18 cellular contexts compared by ENCODE assay signal in genomic region chr13:111469916-111470506, GRCh38.
A peak's percentile ranks its signal among the peaks of the same experiment; 100 is the strongest.
DNase-seq lines count a peak whose midpoint lies in the region; ATAC-seq, FAIRE-seq and TF ChIP-seq lines count a peak whose summit lies in the region.
"Had no signal": no experiment of that assay in that cellular context is flagged by ENCODE, and none has a peak within 500 bp of the region (broad histone marks: within the 10 kb centered on the region; RNA-seq: fewer than 3 reads in every experiment).

No MANE protein-coding gene starts in this region.

- H3K18ac ChIP-seq in neuronal stem cell (ENCODE audit: low read length): peak overlapping the region; percentile 65

- H3K27me3 ChIP-seq in neuronal stem cell (ENCODE audit: control insufficient read depth in 3 of 3, insufficient read depth in 3 of 3, low read depth in 1 of 3, low read length in 3 of 3): peaks cover 0 to 18% (median 0%) of the 10 kb centered on the region in 3 experiments
- no peaks in the 10 kb centered on the region for H3K27me3 ChIP-seq in testis
- peaks cover 10% of the 10 kb centered on the region for H3K27me3 ChIP-seq in transverse colon

- H3K36me3 Mint-ChIP-seq in activated T-helper 17 cell treated with anti-CD3 and anti-CD28 coated beads, Interleukin-2, amount 50 U/mL, for 72 hours (ENCODE audit: low read depth): no peaks in the 10 kb centered on the region
- H3K36me3 Mint-ChIP-seq: CD14-positive monocyte; CD8-positive, alpha-beta T cell; IgD-negative memory B cell had no signal

- POLR2A ChIA-PET in RWPE1 (lab: Yijun Ruan, JAX; ENCODE audit: low non-redundant PET): no interaction called here

- peaks cover 1% of the 10 kb centered on the region for H3K79me1 ChIP-seq in neuronal stem cell (ENCODE audit: low read depth, low read length)

- no peak overlapping the region for H3K4me2 ChIP-seq in neuronal stem cell (ENCODE audit: insufficient read depth, low read length, poor library complexity, severe bottlenecking)
- H3K4me2 ChIP-seq: GM23338 had no signal

- no peak for TF ChIP-seq POLR2A in testis (IDR thresholded peaks at IDR 0.05)
- no peak for TF ChIP-seq POLR2A in transverse colon (IDR thresholded peaks at IDR 0.05)

- peak; percentile 35 for ATAC-seq in left lobe of liver
- no peak for ATAC-seq in activated T-helper 17 cell treated with anti-CD3 and anti-CD28 coated beads, Interleukin-2, amount 50 U/mL, for 72 hours (replicated peaks)
- ATAC-seq: CD8-positive, alpha-beta T cell; GM23338 had no signal

- no peak overlapping the region for H3K4me3 ChIP-seq in neuronal stem cell (ENCODE audit: low read length in 2 of 2)
- no peak overlapping the region for H3K4me3 ChIP-seq in testis
- no peak overlapping the region for H3K4me3 ChIP-seq in transverse colon
- H3K4me3 ChIP-seq: GM23338 had no signal

- intact Hi-C loops in testis (cut with DNase I; ENCODE audit: low total_unique reads) (loop anchor here (5.0 kb wide), 2 partner anchors 977 to 1137 kb away; no protein-coding TSS in a partner anchor), transverse colon (cut with DNase I; ENCODE audit: low total_unique reads) (no loop called here)

- H3K4me3 Mint-ChIP-seq in activated T-helper 17 cell treated with anti-CD3 and anti-CD28 coated beads, Interleukin-2, amount 50 U/mL, for 72 hours: no peak overlapping the region
- H3K4me3 Mint-ChIP-seq: B cell; CD14-positive monocyte; CD8-positive, alpha-beta T cell; GM23338; IgD-negative memory B cell had no signal

- no peak overlapping the region for H3K4ac ChIP-seq in neuronal stem cell (ENCODE audit: low read length)

- TF ChIP-seq CTCF in testis (IDR thresholded peaks at IDR 0.05) (no peak), RWPE1 (conservative IDR thresholded peaks at IDR 0.05; ENCODE audit: low read depth) (no peak), transverse colon (IDR thresholded peaks at IDR 0.05) (no peak), D721Med (IDR thresholded peaks at IDR 0.05; ENCODE audit: insufficient read depth, missing control alignments) (no peak)

- H3K4me1 ChIP-seq in neuronal stem cell (ENCODE audit: control insufficient read depth in 2 of 2, insufficient read depth in 1 of 2, low read depth in 1 of 2, low read length in 2 of 2): no peaks in the 10 kb centered on the region
- H3K4me1 ChIP-seq in testis: no peaks in the 10 kb centered on the region
- no peaks in the 10 kb centered on the region for H3K4me1 ChIP-seq in transverse colon

- H3K36me3 ChIP-seq in neuronal stem cell (replicated peaks in 1 of 2; ENCODE audit: control insufficient read depth in 2 of 2, insufficient read depth in 2 of 2, low read length in 2 of 2): no peaks in the 10 kb centered on the region
- H3K36me3 ChIP-seq in testis (ENCODE audit: low read depth, missing control alignments): no peaks in the 10 kb centered on the region
- no peaks in the 10 kb centered on the region for H3K36me3 ChIP-seq in transverse colon

- no peaks in the 10 kb centered on the region for H3K9me3 Mint-ChIP-seq in activated T-helper 17 cell treated with anti-CD3 and anti-CD28 coated beads, Interleukin-2, amount 50 U/mL, for 72 hours
- H3K9me3 Mint-ChIP-seq: CD8-positive, alpha-beta T cell; GM23338; IgD-negative memory B cell had no signal

- FAIRE-seq in D721Med (lab: Jason Lieb, UNC): no peak
- FAIRE-seq: A204.1, GM18507 had no signal

- peak overlapping the region; percentile 82 for H2AK5ac ChIP-seq in neuronal stem cell (ENCODE audit: low read depth, low read length)

- WGBS in neuronal stem cell (ENCODE audit: extremely low coverage in 2 of 2, insufficient read length in 2 of 2, insufficient replicate concordance in 1 of 2), 2 donors: no CpG with 5 or more reads among the region's 20 CpGs
- WGBS in testis, 2 donors: 74 to 76% methylated on average over 14 to 20 of the region's 20 CpGs
- 58 to 67% methylated on average over 4 to 20 of the region's 20 CpGs for WGBS in transverse colon (ENCODE audit: low coverage in 1 of 2), 2 donors

- H4K8ac ChIP-seq in neuronal stem cell (ENCODE audit: low read depth, low read length): no peak overlapping the region

- H4K91ac ChIP-seq in neuronal stem cell (ENCODE audit: low read depth, low read length, poor library complexity): no peak overlapping the region

- peaks cover 19% of the 10 kb centered on the region for H3K27me3 Mint-ChIP-seq in activated T-helper 17 cell treated with anti-CD3 and anti-CD28 coated beads, Interleukin-2, amount 50 U/mL, for 72 hours

- DNase-seq in SHP77 (lab: John Stamatoyannopoulos, UW) (peak; percentile 62 to 68), left lobe of liver (ENCODE audit: low spot score) (peak; percentile 44), neuronal stem cell (ENCODE audit: low spot score) (no peak), testis (peak; percentile 7), RWPE1 (ENCODE audit: low spot score) (no peak), transverse colon (no peak), D721Med (ENCODE audit: insufficient read length, low spot score) (no peak)
- DNase-seq: COR-L47, GF-D8, H7 had no signal

- H3K14ac ChIP-seq in neuronal stem cell (ENCODE audit: low read length): no peak overlapping the region

- no peak overlapping the region for H3K27ac Mint-ChIP-seq in activated T-helper 17 cell treated with anti-CD3 and anti-CD28 coated beads, Interleukin-2, amount 50 U/mL, for 72 hours
- H3K27ac Mint-ChIP-seq: B cell; CD8-positive, alpha-beta T cell; GM23338; IgD-negative memory B cell had no signal

- peak overlapping the region; percentile 32 for H3K23ac ChIP-seq in neuronal stem cell (ENCODE audit: low read depth, low read length, poor library complexity)

- H3K27ac ChIP-seq in neuronal stem cell (replicated peaks; ENCODE audit: low read length) (no peak overlapping the region), testis (no peak overlapping the region), RWPE1 (no peak overlapping the region), transverse colon (no peak overlapping the region)

- CTCF ChIA-PET in RWPE1 (lab: Yijun Ruan, JAX): no interaction called here

- no peak overlapping the region for H2AFZ ChIP-seq in neuronal stem cell (ENCODE audit: low read length)
- H2AFZ ChIP-seq: GM23338 had no signal

- H2BK120ac ChIP-seq in neuronal stem cell (ENCODE audit: low read depth, low read length): no peak overlapping the region

- no peak overlapping the region for H2BK5ac ChIP-seq in neuronal stem cell (ENCODE audit: low read length)

- TF ChIP-seq EP300 in transverse colon (IDR thresholded peaks at IDR 0.05; ENCODE audit: low read depth): no peak

- no peak overlapping the region for H2BK15ac ChIP-seq in neuronal stem cell (ENCODE audit: low read length)

- in situ Hi-C loops in transverse colon (cut with MboI; ENCODE audit: low pct_ligation_motif_present in 1 of 4, low pct_unique_long_range_greater_than_20kb in 1 of 4, low sequenced_read_pairs in 3 of 4): loop anchor here (10.0 to 25.0 kb wide), 2 partner anchors 967 to 975 kb away; no protein-coding TSS in a partner anchor

- no peaks in the 10 kb centered on the region for H3K4me1 Mint-ChIP-seq in activated T-helper 17 cell treated with anti-CD3 and anti-CD28 coated beads, Interleukin-2, amount 50 U/mL, for 72 hours
- H3K4me1 Mint-ChIP-seq: B cell, CD14-positive monocyte, GM23338, IgD-negative memory B cell had no signal

- H2BK12ac ChIP-seq in neuronal stem cell (ENCODE audit: low read length): no peak overlapping the region

- H3K9me3 ChIP-seq in neuronal stem cell (replicated peaks in 1 of 2; ENCODE audit: control insufficient read depth in 2 of 2, insufficient read depth in 1 of 2, low read depth in 1 of 2, low read length in 2 of 2): no peaks in the 10 kb centered on the region
- H3K9me3 ChIP-seq in testis: no peaks in the 10 kb centered on the region
- no peaks in the 10 kb centered on the region for H3K9me3 ChIP-seq in transverse colon

- H3K9ac ChIP-seq in neuronal stem cell (ENCODE audit: low read depth, low read length, poor library complexity): peak overlapping the region; percentile 12

Comparison
In these comparisons a context has a peak if more than half of its experiments do, and no peak if none do; other contexts are left out.
1. DNase-seq: peak in SHP77 (2 of 2), left lobe of liver (single experiment) and testis (single experiment); none in neuronal stem cell (single experiment), RWPE1 (single experiment), transverse colon (single experiment) and D721Med (single experiment).